13 cellular contexts compared by ENCODE assay signal in genomic region chr5:112491257-112491656, GRCh38.
DNase-seq lines count a peak whose midpoint lies in the region; TF ChIP-seq lines count a peak whose summit lies in the region.
"Had no signal": no experiment of that assay in that cellular context is flagged by ENCODE, and none has a peak within 500 bp of the region (broad histone marks: within the 10 kb centered on the region; RNA-seq: fewer than 3 reads in every experiment).

No MANE protein-coding gene starts in this region.

- DNase-seq in A673 (ENCODE audit: low spot score): peak; percentile 52
- DNase-seq in PC-9: no peak
- DNase-seq in foreskin melanocyte: peak; percentile 6
- DNase-seq in stimulated activated naive CD4-positive, alpha-beta T cell (lab: John Stamatoyannopoulos, UW): no peak
- DNase-seq in activated naive CD4-positive, alpha-beta T cell treated with Interleukin-2 at 50 U/mL for 16 hours: no peak
- no peak for DNase-seq in head of caudate nucleus
- no peak for DNase-seq in HK-2 (ENCODE audit: unreplicated experiment)
- DNase-seq: activated CD4-positive, CD25-positive, alpha-beta regulatory T cell; anterior cingulate cortex; immature natural killer cell; NCI-H187 had no signal

- POLR2A ChIA-PET in A673 (lab: Charles Lee; ENCODE audit: low non-redundant PET): no interaction called here
- POLR2A ChIA-PET in PC-9 (lab: Charles Lee; ENCODE audit: unreplicated experiment): no interaction called here

- H4K20me1 ChIP-seq in PC-9 (ENCODE audit: insufficient read depth): no peaks in the 10 kb centered on the region

- H2AFZ ChIP-seq in PC-9: no peak overlapping the region

- H3K9me3 ChIP-seq in A673 (ENCODE audit: low read depth, low read length, poor library complexity, severe bottlenecking) (no peaks in the 10 kb centered on the region), PC-9 (ENCODE audit: insufficient read depth, low read depth) (no peaks in the 10 kb centered on the region)
- H3K9me3 ChIP-seq: tibial nerve had no signal

- no peak overlapping the region for H3K27ac ChIP-seq in A673 (ENCODE audit: low read depth, low read length, poor library complexity, severe bottlenecking)
- H3K27ac ChIP-seq in PC-9: no peak overlapping the region
- H3K27ac ChIP-seq: tibial nerve had no signal

- intact Hi-C loops in A673 (cut with micrococcal nuclease; ENCODE audit: unreplicated experiment) (no loop called here), PC-9 (cut with micrococcal nuclease; ENCODE audit: unreplicated experiment) (loop anchor here (5.0 kb wide), 1 partner anchor 69 kb away; no protein-coding TSS in a partner anchor), head of caudate nucleus (cut with DNase I) (no loop called here)

- BruUV-seq in A673 (replicated peaks; lab: Mats Ljungman, UMichigan) (no TSS peak), PC-9 (replicated peaks; lab: Mats Ljungman, UMichigan) (no TSS peak)

- H3K36me3 ChIP-seq in A673 (ENCODE audit: insufficient read depth, low read length, poor library complexity, severe bottlenecking) (no peaks in the 10 kb centered on the region), PC-9 (ENCODE audit: low read depth) (no peaks in the 10 kb centered on the region)
- H3K36me3 ChIP-seq: tibial nerve had no signal

- H3K27me3 ChIP-seq in A673 (replicated peaks; ENCODE audit: insufficient read depth, low read depth, low read length, poor library complexity) (peaks cover 3% of the 10 kb centered on the region), PC-9 (ENCODE audit: insufficient read depth, low read depth) (no peaks in the 10 kb centered on the region)
- H3K27me3 ChIP-seq: tibial nerve had no signal

- H3K79me2 ChIP-seq in PC-9 (ENCODE audit: low read depth): no peaks in the 10 kb centered on the region

- peak; percentile 67 for TF ChIP-seq CTCF in A673 (conservative IDR thresholded peaks at IDR 0.05; ENCODE audit: low read depth, low read length)
- TF ChIP-seq CTCF in GM12875 (IDR thresholded peaks at IDR 0.05; ENCODE audit: borderline replicate concordance, insufficient read depth, low read depth, low read length): peak; percentile 61
- peak; percentile 42; the same call in 1 of the 2 replicates for TF ChIP-seq CTCF in PC-9 (conservative IDR thresholded peaks at IDR 0.05)

- H3K9me2 ChIP-seq in PC-9 (ENCODE audit: insufficient read depth): no peaks in the 10 kb centered on the region

- H3K4me3 ChIP-seq in A673 (ENCODE audit: low read depth, low read length, poor library complexity, severe bottlenecking) (no peak overlapping the region), GM12875 (ENCODE audit: low read depth, low read length) (no peak overlapping the region), PC-9 (no peak overlapping the region)
- H3K4me3 ChIP-seq: tibial nerve had no signal

- no peaks in the 10 kb centered on the region for H3K4me1 ChIP-seq in A673 (ENCODE audit: insufficient read depth, low read length, poor library complexity, severe bottlenecking)
- no peaks in the 10 kb centered on the region for H3K4me1 ChIP-seq in PC-9 (replicated peaks; ENCODE audit: insufficient read depth)
- H3K4me1 ChIP-seq: tibial nerve had no signal

- no peaks in the 10 kb centered on the region for H3F3A ChIP-seq in PC-9 (ENCODE audit: insufficient read depth, low read depth)

- CTCF ChIA-PET in A673 (lab: Charles Lee): no interaction called here
- CTCF ChIA-PET in PC-9 (lab: Charles Lee): no interaction called here

- no peak overlapping the region for H3K4me2 ChIP-seq in PC-9

Comparison
In these comparisons a context has a peak if more than half of its experiments do, and no peak if none do; other contexts are left out.
1. DNase-seq: peak in A673 (single experiment) and foreskin melanocyte (single experiment); none in PC-9 (0 of 2), stimulated activated naive CD4-positive, alpha-beta T cell (0 of 6), activated naive CD4-positive, alpha-beta T cell treated with Interleukin-2 at 50 U/mL for 16 hours (single experiment), head of caudate nucleus (0 of 42) and HK-2 (single experiment).
2. Peak in every context shown above with its lines, with median percentiles within 50 percentile points of each other: CTCF ChIP-seq.